ENCODE assay signal across 26 cellular contexts in genomic region chr9:124348831-124349230, GRCh38.
A peak's percentile ranks its signal among the peaks of the same experiment; 100 is the strongest.
DNase-seq lines count a peak whose midpoint lies in the region; ATAC-seq, FAIRE-seq and TF ChIP-seq lines count a peak whose summit lies in the region.
"Had no signal": no experiment of that assay in that cellular context is flagged by ENCODE, and none has a peak within 500 bp of the region (broad histone marks: within the 10 kb centered on the region; RNA-seq: fewer than 3 reads in every experiment).

No MANE protein-coding gene starts in this region.

- H3K4me3 ChIP-seq in BE2C (ENCODE audit: low read depth, low read length) = no peak overlapping the region
- no peak overlapping the region for H3K4me3 ChIP-seq in bronchial epithelial cell (ENCODE audit: low read depth, low read length)
- H3K4me3 ChIP-seq: SK-N-MC, smooth muscle cell, testis, vagina had no signal

- peaks cover 12% of the 10 kb centered on the region for H3K36me3 Mint-ChIP-seq in progenitor cell of endocrine pancreas (ENCODE audit: insufficient read depth)

- H3K36me3 ChIP-seq in BE2C (peaks cover 16% of the 10 kb centered on the region), bronchial epithelial cell (ENCODE audit: control insufficient read depth, insufficient read depth, low read length) (peaks cover 27% of the 10 kb centered on the region)

- H3K27me3 ChIP-seq in BE2C (no peaks in the 10 kb centered on the region), bronchial epithelial cell (ENCODE audit: control insufficient read depth, insufficient read depth, low read length) (no peaks in the 10 kb centered on the region)
- H3K27me3 ChIP-seq: testis, vagina had no signal

- DNase-seq in BE2C = peak; percentile 3
- peak; percentile 17 for DNase-seq in GM13976 (ENCODE audit: low spot score)
- DNase-seq in bronchial epithelial cell (ENCODE audit: low read depth) = no peak
- DNase-seq in progenitor cell of endocrine pancreas (ENCODE audit: low spot score, unreplicated experiment) = no peak
- DNase-seq in stimulated activated CD4-positive, alpha-beta T cell treated with anti-CD3 and anti-CD28 coated beads, Interleukin-2, amount 100 ng/mL, for 24 hours = no peak
- DNase-seq: activated CD4-positive, alpha-beta T cell treated with anti-CD3 and anti-CD28 coated beads for 4 hours; activated naive CD8-positive, alpha-beta T cell treated with anti-CD3 and anti-CD28 coated beads, Interleukin-2, amount 50 U/mL, for 24 hours; CD4-positive, CD25-positive, alpha-beta regulatory T cell; EL; glutamatergic neuron; Kasumi-1; kidney glomerular epithelial cell; mammary epithelial cell; MV-4-11; NCI-H146; NCI-H524 treated with DMSO at 0.1 percent for 48 hours; nucleus accumbens; stimulated activated CD4-positive, alpha-beta T cell treated with anti-CD3 and anti-CD28 coated beads, Interleukin-2, amount 100 ng/mL, for 48 hours; stimulated activated naive CD4-positive, alpha-beta T cell; testis had no signal

- ATAC-seq in GM19455 (IDR thresholded peaks at IDR 0.05; ENCODE audit: unreplicated experiment) (no peak), GM21529 (IDR thresholded peaks at IDR 0.05; ENCODE audit: unreplicated experiment) (no peak)
- ATAC-seq: activated naive CD8-positive, alpha-beta T cell treated with anti-CD3 and anti-CD28 coated beads, Interleukin-2, amount 50 U/mL, for 24 hours had no signal

- in situ Hi-C loops in GM13976 (cut with MboI; ENCODE audit: low sequenced_read_pairs, unreplicated experiment) = no loop called here

- peak overlapping the region; percentile 29 for H3K27ac Mint-ChIP-seq in progenitor cell of endocrine pancreas
- H3K27ac Mint-ChIP-seq: activated naive CD8-positive, alpha-beta T cell treated with anti-CD3 and anti-CD28 coated beads, Interleukin-2, amount 50 U/mL, for 24 hours; CD4-positive, CD25-positive, alpha-beta regulatory T cell had no signal

- H3K4me3 Mint-ChIP-seq in progenitor cell of endocrine pancreas (ENCODE audit: low read depth) = no peak overlapping the region
- H3K4me3 Mint-ChIP-seq: activated naive CD8-positive, alpha-beta T cell treated with anti-CD3 and anti-CD28 coated beads, Interleukin-2, amount 50 U/mL, for 24 hours; CD4-positive, CD25-positive, alpha-beta regulatory T cell had no signal

- H3K4me1 ChIP-seq in BE2C = peaks cover 7% of the 10 kb centered on the region

- no peaks in the 10 kb centered on the region for H3K27me3 Mint-ChIP-seq in progenitor cell of endocrine pancreas
- H3K27me3 Mint-ChIP-seq: activated naive CD8-positive, alpha-beta T cell treated with anti-CD3 and anti-CD28 coated beads, Interleukin-2, amount 50 U/mL, for 24 hours; CD4-positive, CD25-positive, alpha-beta regulatory T cell had no signal

- H3K9me3 ChIP-seq in BE2C = no peaks in the 10 kb centered on the region
- H3K9me3 ChIP-seq: testis, vagina had no signal

- peak; percentile 77 for FAIRE-seq in bronchial epithelial cell (lab: Jason Lieb, UNC)
- FAIRE-seq: D721Med had no signal

- H3K9me3 Mint-ChIP-seq in progenitor cell of endocrine pancreas (ENCODE audit: low read depth) = no peaks in the 10 kb centered on the region
- H3K9me3 Mint-ChIP-seq: activated naive CD8-positive, alpha-beta T cell treated with anti-CD3 and anti-CD28 coated beads, Interleukin-2, amount 50 U/mL, for 24 hours; CD4-positive, CD25-positive, alpha-beta regulatory T cell had no signal

- TF ChIP-seq CTCF in BE2C (IDR thresholded peaks at IDR 0.05; ENCODE audit: low read depth, low read length) = no peak
- no peak for TF ChIP-seq CTCF in GM13976 (IDR thresholded peaks at IDR 0.05; ENCODE audit: borderline replicate concordance, control extremely low read depth, extremely low read depth, insufficient read depth, missing control alignments)
- no peak for TF ChIP-seq CTCF in bronchial epithelial cell (IDR thresholded peaks at IDR 0.05; ENCODE audit: insufficient read depth, low read length, severe bottlenecking)
- no peak for TF ChIP-seq CTCF in progenitor cell of endocrine pancreas (IDR thresholded peaks at IDR 0.05; ENCODE audit: unreplicated experiment)

- peaks cover 8% of the 10 kb centered on the region for H3K4me1 Mint-ChIP-seq in progenitor cell of endocrine pancreas (ENCODE audit: low read depth)
- H3K4me1 Mint-ChIP-seq: activated naive CD8-positive, alpha-beta T cell treated with anti-CD3 and anti-CD28 coated beads, Interleukin-2, amount 50 U/mL, for 24 hours; CD4-positive, CD25-positive, alpha-beta regulatory T cell had no signal

Comparison
In these comparisons a context has a peak if more than half of its experiments do, and no peak if none do; other contexts are left out.
1. DNase-seq: peak in BE2C (single experiment) and GM13976 (single experiment); none in bronchial epithelial cell (single experiment), progenitor cell of endocrine pancreas (single experiment) and stimulated activated CD4-positive, alpha-beta T cell treated with anti-CD3 and anti-CD28 coated beads, Interleukin-2, amount 100 ng/mL, for 24 hours (0 of 2).